20 cellular contexts compared by ENCODE assay signal in the genomic region with DNA sequence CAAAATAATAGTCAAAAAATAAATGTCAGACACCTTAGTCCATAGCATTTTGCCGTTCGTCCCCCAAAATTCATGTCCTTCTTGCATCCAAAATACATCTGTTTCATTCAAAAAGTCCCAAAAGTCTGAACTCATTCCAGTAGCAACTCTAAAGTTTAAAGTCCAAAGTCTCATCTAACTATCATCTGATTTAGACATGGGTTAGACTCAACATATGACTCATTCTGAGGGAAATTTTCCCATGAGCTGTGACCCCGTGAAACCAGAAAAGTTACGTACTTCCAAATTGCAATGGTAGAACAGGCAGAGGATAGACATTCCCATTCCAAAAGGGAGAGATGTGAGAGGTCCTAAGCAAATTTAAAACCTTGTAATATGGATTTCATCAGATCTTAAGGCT.
"Had no signal": no experiment of that assay in that cellular context is flagged by ENCODE, and none has a peak within 500 bp of the region (broad histone marks: within the 10 kb centered on the region; RNA-seq: fewer than 3 reads in every experiment).

No MANE protein-coding gene starts in this region.

- H3K27ac ChIP-seq: cardiac muscle cell, gastroesophageal sphincter, lower lobe of right lung, parathyroid adenoma, right atrium auricular region, spleen, suprapubic skin had no signal

- ATAC-seq: activated CD8-positive, alpha-beta memory T cell treated with anti-CD3 and anti-CD28 coated beads, Interleukin-2, amount 10 ng/mL, durations not matched to agents 7 days and 5 days; activated T-cell treated with anti-CD3 and anti-CD28 coated beads, Interleukin-2, amount 50 U/mL, for 4 hours; gastroesophageal sphincter; lower lobe of right lung; naive thymus-derived CD4-positive, alpha-beta T cell had no signal

- H3K27me3 Mint-ChIP-seq: type B pancreatic cell had no signal

- H3K27ac Mint-ChIP-seq: activated CD8-positive, alpha-beta memory T cell treated with anti-CD3 and anti-CD28 coated beads, Interleukin-2, amount 10 ng/mL, durations not matched to agents 7 days and 5 days; activated naive CD8-positive, alpha-beta T cell treated with anti-CD3 and anti-CD28 coated beads, Interleukin-2, amount 10 ng/mL, durations not matched to agents 7 days and 5 days; naive thymus-derived CD4-positive, alpha-beta T cell; type B pancreatic cell had no signal

- H3K36me3 ChIP-seq: cardiac muscle cell, gastroesophageal sphincter, lower lobe of right lung, right atrium auricular region, spleen, suprapubic skin had no signal

- H3K4me3 Mint-ChIP-seq: activated CD8-positive, alpha-beta memory T cell treated with anti-CD3 and anti-CD28 coated beads, Interleukin-2, amount 10 ng/mL, durations not matched to agents 7 days and 5 days; activated naive CD8-positive, alpha-beta T cell treated with anti-CD3 and anti-CD28 coated beads, Interleukin-2, amount 10 ng/mL, durations not matched to agents 7 days and 5 days; activated T-cell treated with anti-CD3 and anti-CD28 coated beads, Interleukin-2, amount 50 U/mL, for 4 hours; naive thymus-derived CD4-positive, alpha-beta T cell; type B pancreatic cell had no signal

- H3K9me3 Mint-ChIP-seq: activated naive CD8-positive, alpha-beta T cell treated with anti-CD3 and anti-CD28 coated beads, Interleukin-2, amount 10 ng/mL, durations not matched to agents 7 days and 5 days; activated T-cell treated with anti-CD3 and anti-CD28 coated beads, Interleukin-2, amount 50 U/mL, for 4 hours; naive thymus-derived CD4-positive, alpha-beta T cell had no signal

- H3K4me1 ChIP-seq: gastroesophageal sphincter, lower lobe of right lung, parathyroid adenoma, right atrium auricular region, spleen, suprapubic skin had no signal

- H3K4me3 ChIP-seq: cardiac muscle cell, gastroesophageal sphincter, lower lobe of right lung, right atrium auricular region, spleen, suprapubic skin had no signal

- DNase-seq: activated CD4-positive, alpha-beta T cell treated with anti-CD3 and anti-CD28 coated beads, Interleukin-2, amount 50 U/mL, for 48 hours; activated CD4-positive, CD25-positive, alpha-beta regulatory T cell treated with anti-CD3 and anti-CD28 coated beads, Interleukin-2, amount 50 U/mL, for 72 hours; activated CD8-positive, alpha-beta memory T cell treated with anti-CD3 and anti-CD28 coated beads, Interleukin-2, amount 10 ng/mL, durations not matched to agents 7 days and 5 days; activated gamma-delta T cell; activated naive CD8-positive, alpha-beta T cell treated with anti-CD3 and anti-CD28 coated beads, Interleukin-2, amount 10 ng/mL, durations not matched to agents 7 days and 5 days; activated T-cell treated with anti-CD3 and anti-CD28 coated beads, Interleukin-2, amount 50 U/mL, for 4 hours; anterior cingulate cortex; kidney glomerular epithelial cell; lower lobe of right lung; naive thymus-derived CD4-positive, alpha-beta T cell; spleen; stimulated activated CD4-positive, alpha-beta T cell treated with anti-CD3 and anti-CD28 coated beads, Interleukin-1b, Interleukin-23, amount 100 ng/mL, for 48 hours; stimulated activated naive CD4-positive, alpha-beta T cell had no signal

- H2AFZ ChIP-seq: parathyroid adenoma had no signal

- H3K79me2 ChIP-seq: parathyroid adenoma had no signal

- H3K27me3 ChIP-seq: cardiac muscle cell, gastroesophageal sphincter, right atrium auricular region, spleen, suprapubic skin had no signal

- H3K4me1 Mint-ChIP-seq: activated CD8-positive, alpha-beta memory T cell treated with anti-CD3 and anti-CD28 coated beads, Interleukin-2, amount 10 ng/mL, durations not matched to agents 7 days and 5 days; activated naive CD8-positive, alpha-beta T cell treated with anti-CD3 and anti-CD28 coated beads, Interleukin-2, amount 10 ng/mL, durations not matched to agents 7 days and 5 days; naive thymus-derived CD4-positive, alpha-beta T cell had no signal

- FAIRE-seq: colon had no signal

- H3K9me3 ChIP-seq: gastroesophageal sphincter, lower lobe of right lung, right atrium auricular region, spleen, suprapubic skin had no signal

- H3K9ac ChIP-seq: parathyroid adenoma had no signal
